In the genomic region with DNA sequence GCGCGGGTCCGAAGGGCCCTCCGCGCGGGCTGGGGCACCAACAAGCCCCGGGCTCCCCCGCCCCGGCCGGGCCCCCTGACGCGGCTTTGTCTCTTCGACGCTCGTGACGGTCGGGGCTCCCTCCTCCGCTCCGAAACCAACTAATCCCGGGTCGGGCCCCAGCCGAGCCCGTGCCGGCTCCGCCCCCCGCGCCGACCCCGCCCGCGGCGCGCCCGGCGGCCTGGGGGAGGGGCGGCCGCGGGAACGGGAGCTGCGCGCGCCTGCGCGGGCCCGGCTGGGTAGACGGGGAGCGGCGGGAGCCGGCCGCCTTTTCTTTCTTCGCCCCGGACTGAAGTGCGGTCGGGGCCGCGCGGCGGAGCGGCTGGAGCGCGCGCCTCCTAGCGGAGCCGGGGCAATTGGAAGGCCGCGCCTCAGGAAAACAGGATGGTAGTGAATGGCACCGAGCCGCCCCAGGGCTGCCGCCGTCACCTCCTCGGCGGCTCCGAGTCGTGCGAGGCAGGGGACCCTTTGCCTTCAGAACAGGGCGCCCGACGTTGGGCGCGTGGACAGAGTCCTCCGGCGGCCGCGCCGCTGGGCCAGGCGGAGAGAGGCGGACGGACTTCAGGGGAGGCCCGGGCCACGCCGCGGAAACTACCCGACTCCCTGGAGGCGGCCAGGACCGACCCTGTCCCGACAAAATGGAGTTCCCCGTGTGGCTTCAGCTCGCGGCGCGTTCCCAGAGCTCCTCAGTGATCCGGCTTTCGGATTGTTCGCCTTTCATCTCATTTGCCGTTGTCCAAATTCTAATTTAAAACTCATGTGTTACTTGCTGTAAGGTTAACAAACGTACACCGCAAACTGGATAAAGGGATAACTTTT, we compare ENCODE assay signal across 2 cellular contexts.
TF ChIP-seq lines count a peak whose summit lies in the region.

A gene with protein sequence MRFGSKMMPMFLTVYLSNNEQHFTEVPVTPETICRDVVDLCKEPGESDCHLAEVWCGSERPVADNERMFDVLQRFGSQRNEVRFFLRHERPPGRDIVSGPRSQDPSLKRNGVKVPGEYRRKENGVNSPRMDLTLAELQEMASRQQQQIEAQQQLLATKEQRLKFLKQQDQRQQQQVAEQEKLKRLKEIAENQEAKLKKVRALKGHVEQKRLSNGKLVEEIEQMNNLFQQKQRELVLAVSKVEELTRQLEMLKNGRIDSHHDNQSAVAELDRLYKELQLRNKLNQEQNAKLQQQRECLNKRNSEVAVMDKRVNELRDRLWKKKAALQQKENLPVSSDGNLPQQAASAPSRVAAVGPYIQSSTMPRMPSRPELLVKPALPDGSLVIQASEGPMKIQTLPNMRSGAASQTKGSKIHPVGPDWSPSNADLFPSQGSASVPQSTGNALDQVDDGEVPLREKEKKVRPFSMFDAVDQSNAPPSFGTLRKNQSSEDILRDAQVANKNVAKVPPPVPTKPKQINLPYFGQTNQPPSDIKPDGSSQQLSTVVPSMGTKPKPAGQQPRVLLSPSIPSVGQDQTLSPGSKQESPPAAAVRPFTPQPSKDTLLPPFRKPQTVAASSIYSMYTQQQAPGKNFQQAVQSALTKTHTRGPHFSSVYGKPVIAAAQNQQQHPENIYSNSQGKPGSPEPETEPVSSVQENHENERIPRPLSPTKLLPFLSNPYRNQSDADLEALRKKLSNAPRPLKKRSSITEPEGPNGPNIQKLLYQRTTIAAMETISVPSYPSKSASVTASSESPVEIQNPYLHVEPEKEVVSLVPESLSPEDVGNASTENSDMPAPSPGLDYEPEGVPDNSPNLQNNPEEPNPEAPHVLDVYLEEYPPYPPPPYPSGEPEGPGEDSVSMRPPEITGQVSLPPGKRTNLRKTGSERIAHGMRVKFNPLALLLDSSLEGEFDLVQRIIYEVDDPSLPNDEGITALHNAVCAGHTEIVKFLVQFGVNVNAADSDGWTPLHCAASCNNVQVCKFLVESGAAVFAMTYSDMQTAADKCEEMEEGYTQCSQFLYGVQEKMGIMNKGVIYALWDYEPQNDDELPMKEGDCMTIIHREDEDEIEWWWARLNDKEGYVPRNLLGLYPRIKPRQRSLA (minus strand): TSS at position 138 of the 858 bp plus-strand sequence. CDS start 267 bp downstream, outside the sequence.

TF ChIP-seq in HEK293T, 16 proteins besides CTCF, POLR2A, EP300 and RAD21 (continued from another document):
- TF ChIP-seq SP1 (IDR thresholded peaks at IDR 0.05) (no peak), LEF1 (IDR thresholded peaks at IDR 0.05; ENCODE audit: borderline replicate concordance) (no peak; the same call in none of the 2 replicates), ELF4 (IDR thresholded peaks at IDR 0.05) (peak; percentile 42; the same call in 1 of the 2 replicates), ARNT (IDR thresholded peaks at IDR 0.05) (peak; percentile 85; the same call in 1 of the 2 replicates)

TF ChIP-seq in SK-N-SH, 30 proteins besides CTCF, POLR2A, EP300 and RAD21 (continued from another document):
- TF ChIP-seq, protein P1, sequence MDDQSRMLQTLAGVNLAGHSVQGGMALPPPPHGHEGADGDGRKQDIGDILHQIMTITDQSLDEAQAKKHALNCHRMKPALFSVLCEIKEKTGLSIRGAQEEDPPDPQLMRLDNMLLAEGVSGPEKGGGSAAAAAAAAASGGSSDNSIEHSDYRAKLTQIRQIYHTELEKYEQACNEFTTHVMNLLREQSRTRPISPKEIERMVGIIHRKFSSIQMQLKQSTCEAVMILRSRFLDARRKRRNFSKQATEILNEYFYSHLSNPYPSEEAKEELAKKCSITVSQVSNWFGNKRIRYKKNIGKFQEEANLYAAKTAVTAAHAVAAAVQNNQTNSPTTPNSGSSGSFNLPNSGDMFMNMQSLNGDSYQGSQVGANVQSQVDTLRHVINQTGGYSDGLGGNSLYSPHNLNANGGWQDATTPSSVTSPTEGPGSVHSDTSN (IDR thresholded peaks at IDR 0.05), result peak; percentile 23; the same call in 1 of the 2 replicates
- TF ChIP-seq, protein P2, sequence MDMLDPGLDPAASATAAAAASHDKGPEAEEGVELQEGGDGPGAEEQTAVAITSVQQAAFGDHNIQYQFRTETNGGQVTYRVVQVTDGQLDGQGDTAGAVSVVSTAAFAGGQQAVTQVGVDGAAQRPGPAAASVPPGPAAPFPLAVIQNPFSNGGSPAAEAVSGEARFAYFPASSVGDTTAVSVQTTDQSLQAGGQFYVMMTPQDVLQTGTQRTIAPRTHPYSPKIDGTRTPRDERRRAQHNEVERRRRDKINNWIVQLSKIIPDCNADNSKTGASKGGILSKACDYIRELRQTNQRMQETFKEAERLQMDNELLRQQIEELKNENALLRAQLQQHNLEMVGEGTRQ (IDR thresholded peaks at IDR 0.05; ENCODE audit: borderline replicate concordance, low read depth, low read length), result no peak
- TF ChIP-seq RXRA (IDR thresholded peaks at IDR 0.05; ENCODE audit: borderline replicate concordance, low read depth), result no peak
- no peak for TF ChIP-seq RCOR1 (IDR thresholded peaks at IDR 0.05; ENCODE audit: low read length)
- peak; percentile 45 for TF ChIP-seq SMC3 (IDR thresholded peaks at IDR 0.05; ENCODE audit: low read depth, low read length)
- TF ChIP-seq TCF12 (IDR thresholded peaks at IDR 0.05), result peak; percentile 13; the same call in 1 of the 2 replicates
- TF ChIP-seq TAF1 (IDR thresholded peaks at IDR 0.05; ENCODE audit: borderline replicate concordance, low read depth, low read length), result peak; percentile 78
- TF ChIP-seq, protein P3, sequence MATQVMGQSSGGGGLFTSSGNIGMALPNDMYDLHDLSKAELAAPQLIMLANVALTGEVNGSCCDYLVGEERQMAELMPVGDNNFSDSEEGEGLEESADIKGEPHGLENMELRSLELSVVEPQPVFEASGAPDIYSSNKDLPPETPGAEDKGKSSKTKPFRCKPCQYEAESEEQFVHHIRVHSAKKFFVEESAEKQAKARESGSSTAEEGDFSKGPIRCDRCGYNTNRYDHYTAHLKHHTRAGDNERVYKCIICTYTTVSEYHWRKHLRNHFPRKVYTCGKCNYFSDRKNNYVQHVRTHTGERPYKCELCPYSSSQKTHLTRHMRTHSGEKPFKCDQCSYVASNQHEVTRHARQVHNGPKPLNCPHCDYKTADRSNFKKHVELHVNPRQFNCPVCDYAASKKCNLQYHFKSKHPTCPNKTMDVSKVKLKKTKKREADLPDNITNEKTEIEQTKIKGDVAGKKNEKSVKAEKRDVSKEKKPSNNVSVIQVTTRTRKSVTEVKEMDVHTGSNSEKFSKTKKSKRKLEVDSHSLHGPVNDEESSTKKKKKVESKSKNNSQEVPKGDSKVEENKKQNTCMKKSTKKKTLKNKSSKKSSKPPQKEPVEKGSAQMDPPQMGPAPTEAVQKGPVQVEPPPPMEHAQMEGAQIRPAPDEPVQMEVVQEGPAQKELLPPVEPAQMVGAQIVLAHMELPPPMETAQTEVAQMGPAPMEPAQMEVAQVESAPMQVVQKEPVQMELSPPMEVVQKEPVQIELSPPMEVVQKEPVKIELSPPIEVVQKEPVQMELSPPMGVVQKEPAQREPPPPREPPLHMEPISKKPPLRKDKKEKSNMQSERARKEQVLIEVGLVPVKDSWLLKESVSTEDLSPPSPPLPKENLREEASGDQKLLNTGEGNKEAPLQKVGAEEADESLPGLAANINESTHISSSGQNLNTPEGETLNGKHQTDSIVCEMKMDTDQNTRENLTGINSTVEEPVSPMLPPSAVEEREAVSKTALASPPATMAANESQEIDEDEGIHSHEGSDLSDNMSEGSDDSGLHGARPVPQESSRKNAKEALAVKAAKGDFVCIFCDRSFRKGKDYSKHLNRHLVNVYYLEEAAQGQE (IDR thresholded peaks at IDR 0.05; ENCODE audit: low read depth, low read length), result peak; percentile 29; the same call in 1 of the 2 replicates
- TF ChIP-seq NFIC (IDR thresholded peaks at IDR 0.05; ENCODE audit: borderline replicate concordance), result no peak; the same call in 1 of the 2 replicates
- peak; percentile 14; the same call in 1 of the 2 replicates for TF ChIP-seq ELF1 (IDR thresholded peaks at IDR 0.05)
- TF ChIP-seq, protein P4, sequence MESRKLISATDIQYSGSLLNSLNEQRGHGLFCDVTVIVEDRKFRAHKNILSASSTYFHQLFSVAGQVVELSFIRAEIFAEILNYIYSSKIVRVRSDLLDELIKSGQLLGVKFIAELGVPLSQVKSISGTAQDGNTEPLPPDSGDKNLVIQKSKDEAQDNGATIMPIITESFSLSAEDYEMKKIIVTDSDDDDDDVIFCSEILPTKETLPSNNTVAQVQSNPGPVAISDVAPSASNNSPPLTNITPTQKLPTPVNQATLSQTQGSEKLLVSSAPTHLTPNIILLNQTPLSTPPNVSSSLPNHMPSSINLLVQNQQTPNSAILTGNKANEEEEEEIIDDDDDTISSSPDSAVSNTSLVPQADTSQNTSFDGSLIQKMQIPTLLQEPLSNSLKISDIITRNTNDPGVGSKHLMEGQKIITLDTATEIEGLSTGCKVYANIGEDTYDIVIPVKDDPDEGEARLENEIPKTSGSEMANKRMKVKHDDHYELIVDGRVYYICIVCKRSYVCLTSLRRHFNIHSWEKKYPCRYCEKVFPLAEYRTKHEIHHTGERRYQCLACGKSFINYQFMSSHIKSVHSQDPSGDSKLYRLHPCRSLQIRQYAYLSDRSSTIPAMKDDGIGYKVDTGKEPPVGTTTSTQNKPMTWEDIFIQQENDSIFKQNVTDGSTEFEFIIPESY (IDR thresholded peaks at IDR 0.05; ENCODE audit: borderline replicate concordance, low read depth), result no peak
- TF ChIP-seq NRF1 (IDR thresholded peaks at IDR 0.05; ENCODE audit: low read depth, low read length), result peak; percentile 83
- TF ChIP-seq, protein P5, sequence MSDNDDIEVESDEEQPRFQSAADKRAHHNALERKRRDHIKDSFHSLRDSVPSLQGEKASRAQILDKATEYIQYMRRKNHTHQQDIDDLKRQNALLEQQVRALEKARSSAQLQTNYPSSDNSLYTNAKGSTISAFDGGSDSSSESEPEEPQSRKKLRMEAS (IDR thresholded peaks at IDR 0.05; ENCODE audit: low read depth), result peak; percentile 76; the same call in 1 of the 2 replicates
